Comparison of ENCODE assay signal across 21 cellular contexts in genomic region chr7:101556453-101556968, GRCh38.
DNase-seq lines count a peak whose midpoint lies in the region; ATAC-seq and TF ChIP-seq lines count a peak whose summit lies in the region.
"Had no signal": no experiment of that assay in that cellular context is flagged by ENCODE, and none has a peak within 500 bp of the region (broad histone marks: within the 10 kb centered on the region; RNA-seq: fewer than 3 reads in every experiment).

No MANE protein-coding gene starts in this region.

- H3K27me3 ChIP-seq in IMR-90 (ENCODE audit: control insufficient read depth, insufficient read depth, low read length), result peaks cover 43% of the 10 kb centered on the region
- H3K27me3 ChIP-seq: BE2C; BLaER1 treated with 17β-estradiol and CSF1 and Interleukin-3, amounts not matched to agents 10 nM and 100 nM had no signal

- H3K23ac ChIP-seq in IMR-90 (ENCODE audit: low read depth, low read length), result no peak overlapping the region

- peak overlapping the region; percentile 30 for H2BK5ac ChIP-seq in IMR-90 (ENCODE audit: low read depth, low read length, poor library complexity, severe bottlenecking)

- no peak overlapping the region for H3K4me3 Mint-ChIP-seq in endothelial cell (ENCODE audit: unreplicated experiment)
- no peak overlapping the region for H3K4me3 Mint-ChIP-seq in type B pancreatic cell
- H3K4me3 Mint-ChIP-seq: CD14-positive monocyte; CD4-positive, alpha-beta T cell; CD8-positive, alpha-beta memory T cell; GM23338; H9; HFFc6 had no signal

- CTCF ChIA-PET in IMR-90 (lab: Yijun Ruan, JAX), result no interaction called here

- H3K27ac Mint-ChIP-seq in endothelial cell (ENCODE audit: unreplicated experiment) (peak overlapping the region; percentile 27), type B pancreatic cell (no peak overlapping the region)
- H3K27ac Mint-ChIP-seq: CD4-positive, alpha-beta T cell; CD8-positive, alpha-beta memory T cell; GM23338; H9; HFFc6 had no signal

- H2BK15ac ChIP-seq in IMR-90 (ENCODE audit: low read depth, low read length), result no peak overlapping the region

- H2AK9ac ChIP-seq in IMR-90 (replicated peaks; ENCODE audit: low read depth, low read length, poor library complexity), result no peak overlapping the region

- no peaks in the 10 kb centered on the region for H3K4me1 ChIP-seq in IMR-90 (ENCODE audit: control insufficient read depth, insufficient read depth, low read length)
- H3K4me1 ChIP-seq: A549, BE2C had no signal

- dilution Hi-C loops in IMR-90 (cut with HindIII; ENCODE audit: low sequenced_read_pairs, unreplicated experiment), result no loop called here

- no peak for TF ChIP-seq CTCF in IMR-90 (conservative IDR thresholded peaks at IDR 0.05; ENCODE audit: low read depth, low read length)
- no peak for TF ChIP-seq CTCF in endothelial cell (IDR thresholded peaks at IDR 0.05; ENCODE audit: unreplicated experiment)
- no peak for TF ChIP-seq CTCF in type B pancreatic cell (conservative IDR thresholded peaks at IDR 0.05)

- no peak for TF ChIP-seq POLR2A in IMR-90 (IDR thresholded peaks at IDR 0.05; ENCODE audit: low read depth, low read length)

- no peaks in the 10 kb centered on the region for H3K36me3 ChIP-seq in IMR-90 (ENCODE audit: control insufficient read depth, insufficient read depth, low read length)
- H3K36me3 ChIP-seq: BE2C; BLaER1 treated with 17β-estradiol and CSF1 and Interleukin-3, amounts not matched to agents 10 nM and 100 nM had no signal

- H2BK20ac ChIP-seq in IMR-90 (ENCODE audit: low read depth, low read length), result no peak overlapping the region

- H3K27me3 Mint-ChIP-seq in endothelial cell (ENCODE audit: unreplicated experiment) (peaks cover 6% of the 10 kb centered on the region), type B pancreatic cell (no peaks in the 10 kb centered on the region)

- no TSS peak for BruUV-seq in IMR-90 (replicated peaks; lab: Mats Ljungman, UMichigan)

- no peaks in the 10 kb centered on the region for H3K79me1 ChIP-seq in IMR-90 (ENCODE audit: low read depth in 1 of 2, low read length in 2 of 2)

- no peak overlapping the region for H2AFZ ChIP-seq in IMR-90 (replicated peaks; ENCODE audit: low read length, poor library complexity)
- H2AFZ ChIP-seq: GM23338 had no signal

- in situ Hi-C loops in IMR-90 (cut with MboI; ENCODE audit: low sequenced_read_pairs), result no loop called here

- ATAC-seq in IMR-90 (ENCODE audit: low read depth) (no peak), HG02885 (IDR thresholded peaks at IDR 0.05; ENCODE audit: poor library complexity, unreplicated experiment) (no peak)
- ATAC-seq: A549, GM23338, HCT116 had no signal

- no peak overlapping the region for H3K4me2 ChIP-seq in IMR-90 (ENCODE audit: low read depth, low read length)
- H3K4me2 ChIP-seq: A549; BLaER1 treated with 17β-estradiol and CSF1 and Interleukin-3, amounts not matched to agents 10 nM and 100 nM; GM23338 had no signal

- no peak overlapping the region for H3K56ac ChIP-seq in IMR-90 (ENCODE audit: extremely low read depth, insufficient read depth, low read length)

- H3K9me1 ChIP-seq in IMR-90 (ENCODE audit: insufficient read depth, low read length), result no peaks in the 10 kb centered on the region

- H4K8ac ChIP-seq in IMR-90 (ENCODE audit: low read depth in 2 of 2, low read length in 2 of 2), result no peak overlapping the region

- H3K18ac ChIP-seq in IMR-90 (ENCODE audit: low read depth, low read length), result no peak overlapping the region

- DNase-seq in IMR-90 (no peak), endothelial cell (ENCODE audit: low spot score) (no peak), type B pancreatic cell (ENCODE audit: extremely low spot score, unreplicated experiment) (peak; percentile 4), DMS79 treated with DMSO at 0.1 percent for 48 hours (lab: John Stamatoyannopoulos, UW) (no peak), amygdala (lab: John Stamatoyannopoulos, UW) (no peak)
- DNase-seq: 8988T, ACHN, AML-193, BE2C, DMS53, DND-41, HFFc6 had no signal

- H2BK120ac ChIP-seq in IMR-90 (ENCODE audit: low read depth, low read length), result no peak overlapping the region

- no peaks in the 10 kb centered on the region for H3K9me3 ChIP-seq in IMR-90 (ENCODE audit: control insufficient read depth, insufficient read depth, low read length)
- H3K9me3 ChIP-seq: A549, BE2C had no signal

- WGBS in IMR-90 (ENCODE audit: extremely low coverage in 2 of 2, insufficient read length in 1 of 2), 2 experiments, result 23% methylated on average over 1 of the region's 1 CpG; no CpG with 5 or more reads in 1 of the 2 experiments

- H4K20me1 ChIP-seq in IMR-90 (ENCODE audit: insufficient read depth, low read length), result no peaks in the 10 kb centered on the region
- H4K20me1 ChIP-seq: BLaER1 treated with 17β-estradiol and CSF1 and Interleukin-3, amounts not matched to agents 10 nM and 100 nM had no signal

- no peak overlapping the region for H3K4ac ChIP-seq in IMR-90 (ENCODE audit: low read depth, low read length)

- no peaks in the 10 kb centered on the region for H3K4me1 Mint-ChIP-seq in endothelial cell (ENCODE audit: unreplicated experiment)
- H3K4me1 Mint-ChIP-seq in type B pancreatic cell (ENCODE audit: unreplicated experiment), result no peaks in the 10 kb centered on the region
- H3K4me1 Mint-ChIP-seq: CD8-positive, alpha-beta memory T cell; GM23338; H9 had no signal

- no peak for TF ChIP-seq RAD21 in IMR-90 (IDR thresholded peaks at IDR 0.05; ENCODE audit: low read length)

- no peak overlapping the region for H3K14ac ChIP-seq in IMR-90 (replicated peaks; ENCODE audit: low read depth, low read length)

- H4K91ac ChIP-seq in IMR-90 (ENCODE audit: insufficient read depth, low read depth, low read length), result no peak overlapping the region

- H4K5ac ChIP-seq in IMR-90 (ENCODE audit: low read depth, low read length), result no peak overlapping the region

- POLR2A ChIA-PET in IMR-90 (lab: Charles Lee; ENCODE audit: unreplicated experiment), result no interaction called here

- no peak overlapping the region for H3K9ac ChIP-seq in IMR-90 (ENCODE audit: low read depth, low read length)
- H3K9ac ChIP-seq: BLaER1 treated with 17β-estradiol and CSF1 and Interleukin-3, amounts not matched to agents 10 nM and 100 nM had no signal

- H3K4me3 ChIP-seq in IMR-90 (ENCODE audit: insufficient read depth, low read depth, low read length), result no peak overlapping the region
- H3K4me3 ChIP-seq: A549; BLaER1 treated with 17β-estradiol and CSF1 and Interleukin-3, amounts not matched to agents 10 nM and 100 nM; GM23338 had no signal

- H3K9me3 Mint-ChIP-seq in endothelial cell (ENCODE audit: unreplicated experiment) (no peaks in the 10 kb centered on the region), type B pancreatic cell (no peaks in the 10 kb centered on the region)
- H3K9me3 Mint-ChIP-seq: CD14-positive monocyte; CD4-positive, alpha-beta T cell; CD8-positive, alpha-beta memory T cell; GM23338; H9; HFFc6 had no signal

- intact Hi-C loops in IMR-90 (cut with micrococcal nuclease), result loop anchor here (10.0 kb wide), 1 partner anchor 128 kb away; no protein-coding TSS in a partner anchor

- no peak overlapping the region for H3K27ac ChIP-seq in IMR-90 (ENCODE audit: insufficient read depth, low read length)
- H3K27ac ChIP-seq: A549; BLaER1 treated with 17β-estradiol and CSF1 and Interleukin-3, amounts not matched to agents 10 nM and 100 nM had no signal

- H3K36me3 Mint-ChIP-seq in endothelial cell (ENCODE audit: low read depth, unreplicated experiment), result no peaks in the 10 kb centered on the region
- peaks cover 7% of the 10 kb centered on the region for H3K36me3 Mint-ChIP-seq in type B pancreatic cell
- H3K36me3 Mint-ChIP-seq: CD14-positive monocyte; CD8-positive, alpha-beta memory T cell had no signal

- H2AK5ac ChIP-seq in IMR-90 (ENCODE audit: low read depth, low read length), result no peak overlapping the region

TF ChIP-seq in IMR-90, 13 proteins besides CTCF, POLR2A, EP300 and RAD21:
- TF ChIP-seq RFX5 (IDR thresholded peaks at IDR 0.05; ENCODE audit: low read depth, low read length) (no peak), BHLHE40 (IDR thresholded peaks at IDR 0.05; ENCODE audit: low read depth, low read length) (no peak), NFE2L2 (IDR thresholded peaks at IDR 0.05; ENCODE audit: low read depth, low read length) (no peak), MXI1 (IDR thresholded peaks at IDR 0.05; ENCODE audit: borderline replicate concordance, low read depth, low read length) (no peak), FOS (IDR thresholded peaks at IDR 0.05; ENCODE audit: low read depth, low read length) (no peak)
